Comparison of ENCODE assay signal across 23 cellular contexts in the genomic region with DNA sequence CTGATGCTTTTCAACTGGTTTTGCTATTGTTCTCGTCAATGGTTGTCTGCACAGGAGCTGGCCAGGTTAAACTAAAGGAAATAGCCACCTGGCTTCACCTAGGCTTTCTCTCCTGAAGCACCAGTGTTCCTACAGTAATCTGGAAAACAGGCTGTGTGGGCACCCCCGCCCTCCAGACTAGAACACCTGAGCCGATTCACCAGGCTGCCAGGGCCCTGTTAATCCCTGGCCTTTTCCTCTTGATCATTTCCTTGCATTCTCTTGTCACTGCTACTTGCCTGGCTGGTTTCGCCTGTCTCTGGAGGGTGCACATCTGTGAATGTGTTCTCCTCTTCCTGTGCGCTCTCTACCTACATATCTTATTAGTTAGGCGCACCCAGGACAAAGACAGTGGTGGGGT. TPM values are rescaled to one million over a fixed set of nuclear protein-coding genes. Genes with fewer than 3 reads are reported as not detected.
A peak's percentile ranks its signal among the peaks of the same experiment; 100 is the strongest.
DNase-seq lines count a peak whose midpoint lies in the region; ATAC-seq and TF ChIP-seq lines count a peak whose summit lies in the region.
"Had no signal": no experiment of that assay in that cellular context is flagged by ENCODE, and none has a peak within 500 bp of the region (broad histone marks: within the 10 kb centered on the region; RNA-seq: fewer than 3 reads in every experiment).

No MANE protein-coding gene starts in this region.

- H3K4me1 Mint-ChIP-seq in nephron, result peaks cover 44% of the 10 kb centered on the region

- TF ChIP-seq CTCF in left ventricle myocardium inferior (IDR thresholded peaks at IDR 0.05; ENCODE audit: borderline replicate concordance), result no peak
- TF ChIP-seq CTCF in epithelial cell of esophagus (IDR thresholded peaks at IDR 0.05; ENCODE audit: insufficient read depth, low read depth, low read length, missing control alignments), result no peak
- no peak for TF ChIP-seq CTCF in nephron (IDR thresholded peaks at IDR 0.05; ENCODE audit: unreplicated experiment in 3 of 3)
- no peak for TF ChIP-seq CTCF in vagina (IDR thresholded peaks at IDR 0.05)

- DNase-seq in left ventricle myocardium inferior, result no peak
- DNase-seq in Right ventricle myocardium superior, result no peak
- peak; percentile 29 for DNase-seq in epithelial cell of esophagus (ENCODE audit: low read depth)
- DNase-seq in vagina (ENCODE audit: extremely low spot score in 2 of 2), result peak in 1 of 2 donors; percentile 34
- no peak for DNase-seq in NCI-H146 (lab: John Stamatoyannopoulos, UW)
- no peak for DNase-seq in stimulated activated naive CD4-positive, alpha-beta T cell (lab: John Stamatoyannopoulos, UW)
- DNase-seq: activated naive CD4-positive, alpha-beta T cell treated with anti-CD3 and anti-CD28 coated beads for 36 hours; activated T-cell treated with anti-CD3 and anti-CD28 coated beads, Interleukin-2, amount 50 U/mL, for 4 hours; anterior cingulate cortex; central memory CD4-positive, alpha-beta T cell; H7; head of caudate nucleus; NCI-H2171; NCI-H510A treated with DMSO at 0.1 percent for 48 hours; PC-9; SHP77 treated with DMSO at 0.1 percent for 48 hours; sigmoid colon had no signal

- H3K9me3 ChIP-seq in left ventricle myocardium inferior (replicated peaks) (no peaks in the 10 kb centered on the region), vagina (no peaks in the 10 kb centered on the region)
- H3K9me3 ChIP-seq: sigmoid colon had no signal

- H3K9me3 Mint-ChIP-seq in nephron, result no peaks in the 10 kb centered on the region
- H3K9me3 Mint-ChIP-seq: activated naive CD4-positive, alpha-beta T cell treated with anti-CD3 and anti-CD28 coated beads for 36 hours; activated T-cell treated with anti-CD3 and anti-CD28 coated beads, Interleukin-2, amount 50 U/mL, for 4 hours; CD14-positive monocyte; neural crest cell had no signal

- intact Hi-C loops in left ventricle myocardium inferior (cut with micrococcal nuclease) (loop anchor here (5.0 to 10.0 kb wide), 2 partner anchors 70 to 278 kb away; a partner anchor contains a TSS), Right ventricle myocardium superior (cut with DNase I) (loop anchor here (5.0 to 10.0 kb wide), 3 partner anchors 70 to 278 kb away; a partner anchor contains a TSS), vagina (cut with DNase I) (loop anchor here (5.0 kb wide), 1 partner anchor 70 kb away; a partner anchor contains a TSS)

- H3K4me3 ChIP-seq in left ventricle myocardium inferior (no peak overlapping the region), epithelial cell of esophagus (ENCODE audit: low read length) (no peak overlapping the region), vagina (no peak overlapping the region)
- H3K4me3 ChIP-seq: PC-9, sigmoid colon had no signal

- ATAC-seq in Right ventricle myocardium superior (ENCODE audit: poor library complexity) (no peak), HG02642 (IDR thresholded peaks at IDR 0.05; ENCODE audit: poor library complexity, unreplicated experiment) (no peak)
- ATAC-seq: activated T-cell treated with anti-CD3 and anti-CD28 coated beads, Interleukin-2, amount 50 U/mL, for 4 hours had no signal

- H3K27me3 Mint-ChIP-seq in nephron (ENCODE audit: low read depth), result no peaks in the 10 kb centered on the region

- H3K36me3 ChIP-seq in left ventricle myocardium inferior, result peaks cover 85% of the 10 kb centered on the region
- peaks cover 0 to 65% of the 10 kb centered on the region in 2 donors for H3K36me3 ChIP-seq in vagina

- TF ChIP-seq POLR2A in vagina (IDR thresholded peaks at IDR 0.05), result no peak

- H3K4me1 ChIP-seq in left ventricle myocardium inferior, result peaks cover 44% of the 10 kb centered on the region
- peaks cover 24% of the 10 kb centered on the region for H3K4me1 ChIP-seq in vagina
- H3K4me1 ChIP-seq: parathyroid adenoma had no signal

- no peak overlapping the region for H3K4me3 Mint-ChIP-seq in nephron
- H3K4me3 Mint-ChIP-seq: activated naive CD4-positive, alpha-beta T cell treated with anti-CD3 and anti-CD28 coated beads for 36 hours; activated T-cell treated with anti-CD3 and anti-CD28 coated beads, Interleukin-2, amount 50 U/mL, for 4 hours; CD14-positive monocyte; neural crest cell had no signal

- H3K27ac ChIP-seq in left ventricle myocardium inferior (replicated peaks), result peak overlapping the region; percentile 80
- H3K27ac ChIP-seq in vagina, result peak overlapping the region; percentile 56
- H3K27ac ChIP-seq: KMS-11, parathyroid adenoma, PC-9 had no signal

- peak overlapping the region; percentile 24 to 37 (median 29) for H3K27ac Mint-ChIP-seq in nephron
- H3K27ac Mint-ChIP-seq: activated naive CD4-positive, alpha-beta T cell treated with anti-CD3 and anti-CD28 coated beads for 36 hours had no signal

- H3K36me3 Mint-ChIP-seq in nephron (ENCODE audit: low read depth), result peaks cover 77% of the 10 kb centered on the region

- H3K27me3 ChIP-seq in left ventricle myocardium inferior (ENCODE audit: low read depth) (no peaks in the 10 kb centered on the region), vagina (no peaks in the 10 kb centered on the region)
- H3K27me3 ChIP-seq: sigmoid colon had no signal

RNA-seq across cellular contexts. Expression of a gene that starts 45.7 kb away (rescaled TPM):
- total RNA-seq in left ventricle myocardium inferior, result 4.2 TPM
- 5.6 TPM for total RNA-seq in Right ventricle myocardium superior
- total RNA-seq in vagina, result 5.6 TPM
- total RNA-seq: activated naive CD4-positive, alpha-beta T cell treated with anti-CD3 and anti-CD28 coated beads for 36 hours; activated T-cell treated with anti-CD3 and anti-CD28 coated beads, Interleukin-2, amount 50 U/mL, for 4 hours; PC-9 had no signal
